24 cellular contexts compared by ENCODE assay signal in the genomic region with DNA sequence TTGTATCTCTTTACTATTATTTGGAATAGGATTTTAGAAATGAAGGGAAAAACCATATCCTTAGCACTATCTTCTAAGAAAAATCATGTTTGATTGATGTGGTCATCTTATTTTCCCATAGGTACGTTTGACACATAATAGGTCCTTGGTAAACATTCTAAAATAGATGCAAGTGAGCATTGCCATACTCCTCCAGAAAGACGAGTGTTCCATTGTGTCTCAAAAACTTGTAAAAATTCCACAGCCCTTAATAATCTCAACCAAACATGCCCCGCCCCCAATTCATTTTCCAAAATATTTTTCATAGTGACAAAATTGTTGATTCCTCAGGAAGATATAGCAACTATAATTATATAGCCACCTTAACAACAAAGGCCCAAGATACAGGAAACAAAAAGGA.
DNase-seq lines count a peak whose midpoint lies in the region; ATAC-seq, FAIRE-seq and TF ChIP-seq lines count a peak whose summit lies in the region.
"Had no signal": no experiment of that assay in that cellular context is flagged by ENCODE, and none has a peak within 500 bp of the region (broad histone marks: within the 10 kb centered on the region; RNA-seq: fewer than 3 reads in every experiment).

No MANE protein-coding gene starts in this region.

- no peak overlapping the region for H3K27ac ChIP-seq in mammary epithelial cell (ENCODE audit: insufficient read depth, low read depth, low read length)
- H3K27ac ChIP-seq in Karpas-422 (ENCODE audit: low read length) = peak overlapping the region; percentile 58; the same call in 1 of the 2 replicates
- H3K27ac ChIP-seq: A549; BLaER1 treated with 17β-estradiol and CSF1 and Interleukin-3, amounts not matched to agents 10 nM and 100 nM had no signal

- no peaks in the 10 kb centered on the region for H3K9me2 ChIP-seq in Karpas-422 (replicated peaks; ENCODE audit: insufficient read depth, low read length)

- TF ChIP-seq CTCF in MCF 10A (IDR thresholded peaks at IDR 0.05; ENCODE audit: unreplicated experiment) = no peak
- no peak for TF ChIP-seq CTCF in mammary epithelial cell (conservative IDR thresholded peaks at IDR 0.05 in 1 of 2, IDR thresholded peaks at IDR 0.05 in 1 of 2; ENCODE audit: extremely low read depth in 1 of 2, insufficient read depth in 1 of 2, low read depth in 1 of 2, low read length in 2 of 2)

- H3K27ac Mint-ChIP-seq in MCF 10A (ENCODE audit: low read depth, unreplicated experiment) = peak overlapping the region; percentile 10
- H3K27ac Mint-ChIP-seq in T-helper 17 cell = peak overlapping the region; percentile 37
- H3K27ac Mint-ChIP-seq in activated naive CD8-positive, alpha-beta T cell treated with anti-CD3 and anti-CD28 coated beads, Interleukin-2, amount 50 U/mL, for 24 hours = no peak overlapping the region
- H3K27ac Mint-ChIP-seq: CD14-positive monocyte; CD4-positive, alpha-beta T cell; GM23338 had no signal

- BruUV-seq in MCF 10A (replicated peaks; lab: Mats Ljungman, UMichigan) (no TSS peak), mammary epithelial cell (replicated peaks; lab: Mats Ljungman, UMichigan) (no TSS peak)

- no peak overlapping the region for H3K4me3 Mint-ChIP-seq in MCF 10A (ENCODE audit: unreplicated experiment)
- H3K4me3 Mint-ChIP-seq in T-helper 17 cell = no peak overlapping the region
- no peak overlapping the region for H3K4me3 Mint-ChIP-seq in activated naive CD8-positive, alpha-beta T cell treated with anti-CD3 and anti-CD28 coated beads, Interleukin-2, amount 50 U/mL, for 24 hours
- H3K4me3 Mint-ChIP-seq: CD14-positive monocyte; CD4-positive, alpha-beta T cell; CD8-positive, alpha-beta memory T cell; GM23338; H9 had no signal

- H3K4me3 ChIP-seq in mammary epithelial cell (replicated peaks in 1 of 3; ENCODE audit: insufficient read depth in 1 of 3, low read depth in 2 of 3, low read length in 3 of 3) = no peak overlapping the region
- H3K4me3 ChIP-seq in Karpas-422 (ENCODE audit: low read length) = no peak overlapping the region
- H3K4me3 ChIP-seq: A549; BLaER1 treated with 17β-estradiol and CSF1 and Interleukin-3, amounts not matched to agents 10 nM and 100 nM; GM23338 had no signal

- no peak for DNase-seq in MCF 10A (ENCODE audit: unreplicated experiment)
- no peak for DNase-seq in mammary epithelial cell
- DNase-seq in Karpas-422 = no peak
- no peak for DNase-seq in T-helper 17 cell
- peak; percentile 10 for DNase-seq in urothelium cell line (ENCODE audit: low spot score)
- no peak for DNase-seq in DMS153 treated with DMSO at 0.1 percent for 48 hours (lab: John Stamatoyannopoulos, UW; ENCODE audit: unreplicated experiment)
- DNase-seq in activated naive CD8-positive, alpha-beta T cell treated with anti-CD3 and anti-CD28 coated beads, Interleukin-2, amount 50 U/mL, for 24 hours = no peak
- DNase-seq: 8988T; ACHN; AML-193; BE2C; CD4-positive, alpha-beta T cell; CD8-positive, alpha-beta memory T cell; DMS153; DMS79; H9 had no signal

- dilution Hi-C loops in mammary epithelial cell (cut with HindIII; ENCODE audit: low sequenced_read_pairs) = no loop called here

- in situ Hi-C loops in mammary epithelial cell (cut with MboI; ENCODE audit: low sequenced_read_pairs in 2 of 2) = loop anchor here in 1 of 2 donors (25.0 kb wide), 1 partner anchor 282 kb away; no protein-coding TSS in a partner anchor

- H3K27me3 ChIP-seq in mammary epithelial cell (ENCODE audit: insufficient read depth, low read length) (no peaks in the 10 kb centered on the region), Karpas-422 (ENCODE audit: low read length) (no peaks in the 10 kb centered on the region)
- H3K27me3 ChIP-seq: BE2C; BLaER1 treated with 17β-estradiol and CSF1 and Interleukin-3, amounts not matched to agents 10 nM and 100 nM had no signal

- intact Hi-C loops in MCF 10A (cut with micrococcal nuclease) = no loop called here
- intact Hi-C loops in mammary epithelial cell (cut with micrococcal nuclease) = loop anchor here (5.0 to 10.0 kb wide), 2 partner anchors 138 to 340 kb away; no protein-coding TSS in a partner anchor

- H4K20me1 ChIP-seq in mammary epithelial cell (ENCODE audit: insufficient read depth, low read length) (no peaks in the 10 kb centered on the region), Karpas-422 (ENCODE audit: insufficient read depth, low read depth, low read length) (no peaks in the 10 kb centered on the region)
- H4K20me1 ChIP-seq: BLaER1 treated with 17β-estradiol and CSF1 and Interleukin-3, amounts not matched to agents 10 nM and 100 nM had no signal

- H3K4me1 Mint-ChIP-seq in MCF 10A (ENCODE audit: insufficient read depth, unreplicated experiment) (peaks cover 6% of the 10 kb centered on the region), T-helper 17 cell (peaks cover 6% of the 10 kb centered on the region)
- no peaks in the 10 kb centered on the region for H3K4me1 Mint-ChIP-seq in activated naive CD8-positive, alpha-beta T cell treated with anti-CD3 and anti-CD28 coated beads, Interleukin-2, amount 50 U/mL, for 24 hours
- H3K4me1 Mint-ChIP-seq: CD14-positive monocyte, GM23338, H9 had no signal

- no peak for ATAC-seq in T-helper 17 cell
- no peak for ATAC-seq in HG02938 (IDR thresholded peaks at IDR 0.05; ENCODE audit: unreplicated experiment)
- no peak for ATAC-seq in activated naive CD8-positive, alpha-beta T cell treated with anti-CD3 and anti-CD28 coated beads, Interleukin-2, amount 50 U/mL, for 24 hours
- ATAC-seq: A549, GM23338, HCT116 had no signal

- H3K9me3 ChIP-seq in mammary epithelial cell (replicated peaks; ENCODE audit: insufficient read depth, low read length) (no peaks in the 10 kb centered on the region), Karpas-422 (ENCODE audit: low read length) (no peaks in the 10 kb centered on the region), T-helper 17 cell (ENCODE audit: control insufficient read depth, low read length, poor library complexity, severe bottlenecking) (no peaks in the 10 kb centered on the region)
- H3K9me3 ChIP-seq: A549; BE2C; BLaER1 treated with 17β-estradiol and CSF1 and Interleukin-3, amounts not matched to agents 10 nM and 100 nM had no signal

- H3K79me2 ChIP-seq in mammary epithelial cell (ENCODE audit: insufficient read depth, low read length) (no peaks in the 10 kb centered on the region), Karpas-422 (ENCODE audit: low read length) (no peaks in the 10 kb centered on the region; the same call in 1 of the 2 replicates)

- POLR2A ChIA-PET in MCF 10A (lab: Yijun Ruan, JAX) = interaction anchor here (0.6 to 1.0 kb wide), 2 partner anchors 79 to 137 kb away, joined by 3 read pairs; no protein-coding TSS in a partner anchor

- peaks cover 24% of the 10 kb centered on the region for H3K36me3 Mint-ChIP-seq in MCF 10A (ENCODE audit: insufficient read depth, unreplicated experiment)
- H3K36me3 Mint-ChIP-seq in T-helper 17 cell (ENCODE audit: low read depth) = peaks cover 7% of the 10 kb centered on the region
- H3K36me3 Mint-ChIP-seq in activated naive CD8-positive, alpha-beta T cell treated with anti-CD3 and anti-CD28 coated beads, Interleukin-2, amount 50 U/mL, for 24 hours (ENCODE audit: low read depth) = peaks cover 24% of the 10 kb centered on the region

- CTCF ChIA-PET in MCF 10A (lab: Yijun Ruan, JAX) (interaction anchor here (0.6 to 5.6 kb wide), 7 partner anchors 12 to 1763 kb away, joined by 3 to 84 read pairs (median 3); no protein-coding TSS in a partner anchor), mammary epithelial cell (lab: Charles Lee; ENCODE audit: low non-redundant PET) (no interaction called here)

- no peaks in the 10 kb centered on the region for H3K9me3 Mint-ChIP-seq in MCF 10A (ENCODE audit: unreplicated experiment)
- no peaks in the 10 kb centered on the region for H3K9me3 Mint-ChIP-seq in activated naive CD8-positive, alpha-beta T cell treated with anti-CD3 and anti-CD28 coated beads, Interleukin-2, amount 50 U/mL, for 24 hours
- H3K9me3 Mint-ChIP-seq: CD4-positive, alpha-beta T cell; CD8-positive, alpha-beta memory T cell; GM23338; H9 had no signal

- H3K9ac ChIP-seq in mammary epithelial cell (ENCODE audit: insufficient read depth, low read length) (no peak overlapping the region), Karpas-422 (ENCODE audit: low read length) (no peak overlapping the region)
- H3K9ac ChIP-seq: BLaER1 treated with 17β-estradiol and CSF1 and Interleukin-3, amounts not matched to agents 10 nM and 100 nM had no signal

- H2AFZ ChIP-seq in mammary epithelial cell (ENCODE audit: low read depth, low read length) (no peak overlapping the region), Karpas-422 (ENCODE audit: low read length) (no peak overlapping the region)
- H2AFZ ChIP-seq: GM23338 had no signal

- H3K36me3 ChIP-seq in mammary epithelial cell (ENCODE audit: insufficient read depth, low read length) (peaks cover 5% of the 10 kb centered on the region), Karpas-422 (ENCODE audit: insufficient read depth, low read length) (peaks cover 47% of the 10 kb centered on the region)
- H3K36me3 ChIP-seq: BE2C had no signal

- no peaks in the 10 kb centered on the region for H3K27me3 Mint-ChIP-seq in MCF 10A (ENCODE audit: insufficient read depth, unreplicated experiment)
- H3K27me3 Mint-ChIP-seq in T-helper 17 cell = no peaks in the 10 kb centered on the region
- no peaks in the 10 kb centered on the region for H3K27me3 Mint-ChIP-seq in activated naive CD8-positive, alpha-beta T cell treated with anti-CD3 and anti-CD28 coated beads, Interleukin-2, amount 50 U/mL, for 24 hours
- H3K27me3 Mint-ChIP-seq: CD4-positive, alpha-beta T cell; CD8-positive, alpha-beta memory T cell had no signal

- WGBS in mammary epithelial cell (ENCODE audit: low coverage, missing lambda C conversion rate) = 47% methylated on average over 3 of the region's 3 CpGs

- FAIRE-seq in urothelium cell line (lab: Jason Lieb, UNC) = no peak
- FAIRE-seq: A549, GM12892, GM19239 had no signal

- H3K4me1 ChIP-seq in mammary epithelial cell (ENCODE audit: insufficient read depth, low read length) (peaks cover 3% of the 10 kb centered on the region), Karpas-422 (ENCODE audit: low read length) (peaks cover 43% of the 10 kb centered on the region)
- H3K4me1 ChIP-seq: BE2C had no signal

- H3K4me2 ChIP-seq in mammary epithelial cell (ENCODE audit: insufficient read depth, low read depth, low read length) (no peak overlapping the region), Karpas-422 (ENCODE audit: low read depth, low read length, poor library complexity, severe bottlenecking) (no peak overlapping the region)
- H3K4me2 ChIP-seq: A549; BLaER1 treated with 17β-estradiol and CSF1 and Interleukin-3, amounts not matched to agents 10 nM and 100 nM; GM23338 had no signal
